In genomic region chr6:3351105-3351676, GRCh38 we compare ENCODE assay signal across 13 cellular contexts.
DNase-seq lines count a peak whose midpoint lies in the region; ATAC-seq, FAIRE-seq and TF ChIP-seq lines count a peak whose summit lies in the region.
"Had no signal": no experiment of that assay in that cellular context is flagged by ENCODE, and none has a peak within 500 bp of the region (broad histone marks: within the 10 kb centered on the region; RNA-seq: fewer than 3 reads in every experiment).

No MANE protein-coding gene starts in this region.

- H3K9ac ChIP-seq in astrocyte (ENCODE audit: low read length): peak overlapping the region; percentile 33

- H3K4me1 Mint-ChIP-seq in MCF 10A (ENCODE audit: insufficient read depth, unreplicated experiment): no peaks in the 10 kb centered on the region
- peaks cover 12% of the 10 kb centered on the region for H3K4me1 Mint-ChIP-seq in astrocyte (ENCODE audit: low read depth, unreplicated experiment)
- peaks cover 99% of the 10 kb centered on the region for H3K4me1 Mint-ChIP-seq in nephron progenitor cell

- H3K4me2 ChIP-seq in astrocyte (ENCODE audit: low read length): peak overlapping the region; percentile 60

- H3K4me3 ChIP-seq in breast epithelium (no peak overlapping the region), astrocyte (ENCODE audit: insufficient read depth, low read depth, low read length) (no peak overlapping the region)

- H2AFZ ChIP-seq in astrocyte (ENCODE audit: low read depth, low read length): no peak overlapping the region

- peak overlapping the region; percentile 25 to 30 for H3K27ac ChIP-seq in breast epithelium
- H3K27ac ChIP-seq in astrocyte (ENCODE audit: low read depth, low read length): no peak overlapping the region

- no peaks in the 10 kb centered on the region for H3K79me2 ChIP-seq in astrocyte (ENCODE audit: insufficient read depth, low read length)

- H3K9me3 Mint-ChIP-seq in MCF 10A (ENCODE audit: unreplicated experiment) (no peaks in the 10 kb centered on the region), astrocyte (ENCODE audit: unreplicated experiment) (peaks cover 2% of the 10 kb centered on the region), nephron progenitor cell (no peaks in the 10 kb centered on the region)
- H3K9me3 Mint-ChIP-seq: HFFc6 had no signal

- DNase-seq in breast epithelium (ENCODE audit: low spot score in 2 of 2) (no peak), MCF 10A (ENCODE audit: unreplicated experiment) (no peak), astrocyte (ENCODE audit: low read depth) (peak; percentile 52), nephron progenitor cell (no peak), GM13976 (ENCODE audit: low spot score) (no peak)
- DNase-seq in activated naive CD4-positive, alpha-beta T cell treated with anti-CD3 and anti-CD28 coated beads, Interleukin-2, amount 50 U/mL, for 16 hours: no peak
- DNase-seq: activated gamma-delta T cell treated with Interleukin-2 at 50 U/mL for 16 hours; HFFc6; stimulated activated naive CD8-positive, alpha-beta T cell treated with anti-CD3 and anti-CD28 coated beads, Interleukin-15, Interleukin-2, amounts not matched to agents 100 U/mL and 50 U/mL, for 24 hours had no signal

- ATAC-seq in HG03469 (IDR thresholded peaks at IDR 0.05; ENCODE audit: unreplicated experiment): no peak
- ATAC-seq in GM21423 (IDR thresholded peaks at IDR 0.05; ENCODE audit: unreplicated experiment): no peak
- ATAC-seq: activated CD4-positive, CD25-positive, alpha-beta regulatory T cell treated with anti-CD3 and anti-CD28 coated beads, Interleukin-2, amount 50 U/mL, for 24 hours; stimulated activated naive CD8-positive, alpha-beta T cell treated with anti-CD3 and anti-CD28 coated beads, Interleukin-15, Interleukin-2, amounts not matched to agents 100 U/mL and 50 U/mL, for 24 hours had no signal

- H3K36me3 Mint-ChIP-seq in MCF 10A (ENCODE audit: insufficient read depth, unreplicated experiment): peaks cover 17% of the 10 kb centered on the region
- H3K36me3 Mint-ChIP-seq in astrocyte (ENCODE audit: low read depth, unreplicated experiment): no peaks in the 10 kb centered on the region
- H3K36me3 Mint-ChIP-seq in nephron progenitor cell (ENCODE audit: low read depth): no peaks in the 10 kb centered on the region

- no peak for TF ChIP-seq POLR2A in breast epithelium (IDR thresholded peaks at IDR 0.05)

- H3K27me3 ChIP-seq in breast epithelium (no peaks in the 10 kb centered on the region), astrocyte (ENCODE audit: insufficient read depth, low read length) (no peaks in the 10 kb centered on the region)

- intact Hi-C loops in breast epithelium (cut with DNase I; ENCODE audit: low total_unique reads) (no loop called here), MCF 10A (cut with micrococcal nuclease) (no loop called here)

- peaks cover 0 to 8% of the 10 kb centered on the region in 2 donors for H3K4me1 ChIP-seq in breast epithelium
- H3K4me1 ChIP-seq in astrocyte (ENCODE audit: insufficient read depth, low read length): peaks cover 27% of the 10 kb centered on the region

- POLR2A ChIA-PET in MCF 10A (lab: Yijun Ruan, JAX): no interaction called here

- H3K9me3 ChIP-seq in breast epithelium (no peaks in the 10 kb centered on the region), astrocyte (ENCODE audit: insufficient read depth, low read depth, low read length) (no peaks in the 10 kb centered on the region)

- H3K36me3 ChIP-seq in breast epithelium (no peaks in the 10 kb centered on the region), astrocyte (ENCODE audit: insufficient read depth, low read length) (no peaks in the 10 kb centered on the region)

- H4K20me1 ChIP-seq in astrocyte (ENCODE audit: insufficient read depth, low read length): no peaks in the 10 kb centered on the region

- H3K27me3 Mint-ChIP-seq in MCF 10A (ENCODE audit: insufficient read depth, unreplicated experiment) (no peaks in the 10 kb centered on the region), astrocyte (ENCODE audit: low read depth, unreplicated experiment) (peaks cover 5% of the 10 kb centered on the region), nephron progenitor cell (ENCODE audit: low read depth, poor library complexity) (peaks cover 16% of the 10 kb centered on the region)

- BruUV-seq in MCF 10A (replicated peaks; lab: Mats Ljungman, UMichigan): no TSS peak

- H3K27ac Mint-ChIP-seq in MCF 10A (ENCODE audit: low read depth, unreplicated experiment) (no peak overlapping the region), astrocyte (ENCODE audit: unreplicated experiment) (no peak overlapping the region), nephron progenitor cell (peak overlapping the region; percentile 96)
- H3K27ac Mint-ChIP-seq: HFFc6 had no signal

- in situ Hi-C loops in GM13976 (cut with MboI; ENCODE audit: low sequenced_read_pairs, unreplicated experiment): no loop called here

- FAIRE-seq in astrocyte (lab: Jason Lieb, UNC): no peak
- FAIRE-seq: G401.6 had no signal

- TF ChIP-seq CTCF in breast epithelium (IDR thresholded peaks at IDR 0.05) (no peak), MCF 10A (IDR thresholded peaks at IDR 0.05; ENCODE audit: unreplicated experiment) (no peak), astrocyte (IDR thresholded peaks at IDR 0.05; ENCODE audit: insufficient read depth, low read depth, low read length) (no peak), nephron progenitor cell (IDR thresholded peaks at IDR 0.05) (no peak), GM13976 (IDR thresholded peaks at IDR 0.05; ENCODE audit: borderline replicate concordance, control extremely low read depth, extremely low read depth, insufficient read depth, missing control alignments) (no peak)

- H3K4me3 Mint-ChIP-seq in MCF 10A (ENCODE audit: unreplicated experiment) (no peak overlapping the region), astrocyte (ENCODE audit: unreplicated experiment) (no peak overlapping the region), nephron progenitor cell (peak overlapping the region; percentile 57)
- H3K4me3 Mint-ChIP-seq: HFFc6 had no signal

- CTCF ChIA-PET in MCF 10A (lab: Yijun Ruan, JAX): no interaction called here
